Comparison of ENCODE assay signal across 10 cellular contexts in the genomic region with DNA sequence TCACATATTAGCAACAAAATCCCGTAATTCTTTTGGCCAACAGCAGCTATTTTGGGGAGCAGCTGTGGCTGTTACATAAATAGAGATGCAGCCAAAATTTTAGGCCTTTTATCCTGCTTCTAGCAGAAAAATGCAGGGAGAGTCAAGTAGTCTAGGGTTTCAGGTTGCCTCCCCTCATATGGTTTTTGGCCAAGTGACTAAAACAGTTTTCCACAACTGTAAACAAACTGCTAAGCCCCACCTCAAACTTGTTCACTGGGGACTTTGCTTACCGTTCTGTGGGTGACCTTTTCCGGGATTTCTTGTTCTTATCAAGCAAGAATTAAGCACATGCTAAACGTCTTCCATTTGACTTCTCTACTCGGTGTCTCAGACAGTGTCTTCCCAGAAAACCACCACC.
DNase-seq lines count a peak whose midpoint lies in the region; ATAC-seq and TF ChIP-seq lines count a peak whose summit lies in the region.
"Had no signal": no experiment of that assay in that cellular context is flagged by ENCODE, and none has a peak within 500 bp of the region (broad histone marks: within the 10 kb centered on the region; RNA-seq: fewer than 3 reads in every experiment).

No MANE protein-coding gene starts in this region.

- no peaks in the 10 kb centered on the region for H3K9me3 Mint-ChIP-seq in nephron progenitor cell

- peaks cover 42% of the 10 kb centered on the region for H3K4me1 Mint-ChIP-seq in nephron progenitor cell

- no peak for TF ChIP-seq CTCF in RWPE2 (IDR thresholded peaks at IDR 0.05; ENCODE audit: poor library complexity, severe bottlenecking)
- TF ChIP-seq CTCF in fibroblast of lung (conservative IDR thresholded peaks at IDR 0.05 in 1 of 2, IDR thresholded peaks at IDR 0.05 in 1 of 2; ENCODE audit: low read depth in 1 of 2, low read length in 2 of 2), result no peak
- no peak for TF ChIP-seq CTCF in nephron progenitor cell (IDR thresholded peaks at IDR 0.05)

- no peaks in the 10 kb centered on the region for H3K79me2 ChIP-seq in fibroblast of lung (ENCODE audit: control insufficient read depth, insufficient read depth, low read length)

- H3K27ac ChIP-seq in RWPE2 (ENCODE audit: poor library complexity, severe bottlenecking), result peak overlapping the region; percentile 67
- peak overlapping the region; percentile 62 for H3K27ac ChIP-seq in fibroblast of lung (ENCODE audit: insufficient read depth, low read length)
- peak overlapping the region; percentile 64 for H3K27ac ChIP-seq in urinary bladder (ENCODE audit: low read depth)

- H3K36me3 ChIP-seq in RWPE2 (ENCODE audit: low read depth) (no peaks in the 10 kb centered on the region), fibroblast of lung (ENCODE audit: control insufficient read depth, insufficient read depth, low read length) (no peaks in the 10 kb centered on the region), urinary bladder (ENCODE audit: insufficient read depth) (no peaks in the 10 kb centered on the region)

- no peaks in the 10 kb centered on the region for H3K27me3 Mint-ChIP-seq in nephron progenitor cell (ENCODE audit: low read depth, poor library complexity)

- H3K4me3 ChIP-seq in RWPE2 (ENCODE audit: severe bottlenecking), result no peak overlapping the region
- H3K4me3 ChIP-seq in fibroblast of lung (replicated peaks in 1 of 4; ENCODE audit: control extremely low read depth in 1 of 4, insufficient read depth in 1 of 4, low read depth in 3 of 4, low read length in 4 of 4), result no peak overlapping the region
- H3K4me3 ChIP-seq in urinary bladder (ENCODE audit: low read depth, low read length), result no peak overlapping the region

- H3K4me2 ChIP-seq in fibroblast of lung (ENCODE audit: extremely low read depth, insufficient read depth, low read length), result peak overlapping the region; percentile 70

- H3K4me3 Mint-ChIP-seq in nephron progenitor cell, result no peak overlapping the region

- 30% methylated on average over 5 of the region's 5 CpGs for WGBS in urinary bladder

- H3K9me3 ChIP-seq in RWPE2 (ENCODE audit: severe bottlenecking) (no peaks in the 10 kb centered on the region), fibroblast of lung (ENCODE audit: control insufficient read depth, insufficient read depth, low read depth, low read length) (no peaks in the 10 kb centered on the region)

- H3K27me3 ChIP-seq in RWPE2 (ENCODE audit: insufficient read depth, poor library complexity, severe bottlenecking), result no peaks in the 10 kb centered on the region
- H3K27me3 ChIP-seq in fibroblast of lung (ENCODE audit: control insufficient read depth, insufficient read depth, low read length), result no peaks in the 10 kb centered on the region

- peak overlapping the region; percentile 3 for H3K27ac Mint-ChIP-seq in nephron progenitor cell

- H4K20me1 ChIP-seq in fibroblast of lung (ENCODE audit: control insufficient read depth, extremely low read depth, insufficient read depth, low read length), result no peaks in the 10 kb centered on the region

- DNase-seq in RWPE2 (ENCODE audit: low spot score), result no peak
- peak; percentile 30 to 98 for DNase-seq in fibroblast of lung (ENCODE audit: low read depth in 2 of 2)
- no peak for DNase-seq in nephron progenitor cell
- DNase-seq in activated effector memory CD4-positive, alpha-beta T cell treated with Interleukin-2 at 50 U/mL for 16 hours, result no peak
- DNase-seq: activated CD4-positive, alpha-beta T cell treated with anti-CD3 and anti-CD28 coated beads for 4 hours; activated naive CD4-positive, alpha-beta T cell treated with Interleukin-2 at 50 U/mL for 16 hours; NCI-H748 treated with DMSO at 0.1 percent for 48 hours had no signal

- ATAC-seq in RWPE2 (ENCODE audit: low read depth) (no peak), GM21737 (IDR thresholded peaks at IDR 0.05; ENCODE audit: unreplicated experiment) (no peak), HG03108 (IDR thresholded peaks at IDR 0.05; ENCODE audit: unreplicated experiment) (no peak)

- no peak overlapping the region for H3K9ac ChIP-seq in fibroblast of lung (ENCODE audit: insufficient read depth, low read length)

- no peak overlapping the region for H2AFZ ChIP-seq in fibroblast of lung (ENCODE audit: low read length)

- H3K4me1 ChIP-seq in RWPE2 (ENCODE audit: insufficient read depth, poor library complexity, severe bottlenecking) (peaks cover 36% of the 10 kb centered on the region), fibroblast of lung (ENCODE audit: control insufficient read depth, extremely low read depth, insufficient read depth, low read length) (peaks cover 22% of the 10 kb centered on the region), urinary bladder (ENCODE audit: insufficient read depth) (peaks cover 1% of the 10 kb centered on the region)

- H3K36me3 Mint-ChIP-seq in nephron progenitor cell (ENCODE audit: low read depth), result peaks cover 17% of the 10 kb centered on the region

Comparison
In these comparisons a context has a peak if more than half of its experiments do, and no peak if none do; other contexts are left out.
1. DNase-seq: peak in fibroblast of lung (2 of 2); none in RWPE2 (single experiment), nephron progenitor cell (single experiment) and activated effector memory CD4-positive, alpha-beta T cell treated with Interleukin-2 at 50 U/mL for 16 hours (single experiment).
2. Peak in every context shown above with its lines, with median percentiles within 50 percentile points of each other: H3K27ac ChIP-seq.